ENCODE assay signal across 26 cellular contexts in the genomic region with DNA sequence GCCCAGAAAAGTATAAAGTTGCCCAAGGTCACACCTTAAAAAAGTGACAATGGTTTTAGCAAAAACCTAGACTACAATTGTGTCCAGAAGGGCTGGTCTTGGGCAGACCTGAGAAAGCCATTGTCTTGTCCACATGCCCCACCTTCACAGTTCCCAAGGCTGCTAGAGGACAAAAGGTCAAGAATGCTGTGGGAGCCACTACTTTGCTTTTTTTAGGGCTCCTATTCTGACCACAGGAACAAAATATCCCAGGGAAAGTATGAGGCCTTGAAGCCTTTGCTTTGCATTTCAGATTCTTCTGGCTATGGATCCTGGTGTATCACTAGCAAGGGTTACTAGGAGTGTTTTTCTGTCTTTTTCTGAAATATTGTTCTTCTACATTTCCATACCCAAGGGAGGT. TPM values are rescaled to one million over a fixed set of nuclear protein-coding genes. Genes with fewer than 3 reads are reported as not detected.
"Had no signal": no experiment of that assay in that cellular context is flagged by ENCODE, and none has a peak within 500 bp of the region (broad histone marks: within the 10 kb centered on the region; RNA-seq: fewer than 3 reads in every experiment).

No MANE protein-coding gene starts in this region.

- DNase-seq: cerebellar nuclear complex; cortex of kidney; effector memory CD4-positive, alpha-beta T cell; esophagus squamous epithelium; head of caudate nucleus; naive B cell; right cardiac atrium; sigmoid colon; spleen; stimulated activated CD4-positive, alpha-beta T cell treated with anti-CD3 and anti-CD28 coated beads, Interleukin-4, amount 100 ng/mL, for 4 hours; stimulated activated naive CD8-positive, alpha-beta T cell treated with anti-CD3 and anti-CD28 coated beads, Interleukin-15, Interleukin-2, amounts not matched to agents 100 U/mL and 50 U/mL, for 24 hours; substantia nigra; testis; tibial artery had no signal

- H3K9me3 ChIP-seq: esophagus squamous epithelium, prostate gland, sigmoid colon, spleen, testis, tibial artery had no signal

- H3K27ac ChIP-seq: esophagus squamous epithelium, prostate gland, sigmoid colon, testis, tibial artery had no signal

- H3K4me1 ChIP-seq: esophagus squamous epithelium, prostate gland had no signal

- H3K36me3 ChIP-seq: esophagus squamous epithelium, prostate gland, sigmoid colon, spleen, tibial artery had no signal

- ATAC-seq: natural killer cell treated with Interleukin-12 subunit alpha and Interleukin-12 subunit beta and Interleukin-15 and Interleukin-18, amount 100 ng/mL, for 72 hours; right cardiac atrium; stimulated activated memory B cell treated with anti-CD40 and anti-IgM and Interleukin-4, amounts not matched to agents 10 μg/mL and 1 μg/mL and 100 μg/mL, for 72 hours; stimulated activated naive CD8-positive, alpha-beta T cell treated with anti-CD3 and anti-CD28 coated beads, Interleukin-15, Interleukin-2, amounts not matched to agents 100 U/mL and 50 U/mL, for 24 hours had no signal

- H3K4me3 ChIP-seq: esophagus squamous epithelium, lung, prostate gland, sigmoid colon, skin epidermis, spleen, testis, tibial artery had no signal

- H3K27me3 ChIP-seq: esophagus squamous epithelium, sigmoid colon, spleen, testis, tibial artery had no signal

RNA-seq across cellular contexts. Expression of gene C1orf162, which starts 10.6 kb away (rescaled TPM):
- total RNA-seq: epithelial cell of proximal tubule had no signal

RNA-seq across cellular contexts. Expression of gene ADORA3, which starts 19.0 kb away (rescaled TPM):
- total RNA-seq: epithelial cell of proximal tubule; fibroblast of villous mesenchyme; mononuclear cell; natural killer cell treated with Interleukin-12 subunit alpha and Interleukin-12 subunit beta and Interleukin-15 and Interleukin-18, amount 100 ng/mL, for 72 hours; neural crest cell; osteoblast had no signal
- polyA plus RNA-seq: endothelial cell of umbilical vein, keratinocyte had no signal

RNA-seq across cellular contexts. Expression of gene TMIGD3, which starts 19.0 kb away (rescaled TPM):
- total RNA-seq: epithelial cell of proximal tubule; mononuclear cell; natural killer cell treated with Interleukin-12 subunit alpha and Interleukin-12 subunit beta and Interleukin-15 and Interleukin-18, amount 100 ng/mL, for 72 hours; neural crest cell; osteoblast had no signal
- polyA plus RNA-seq: keratinocyte had no signal
